ENCODE assay signal across 13 cellular contexts in the genomic region with DNA sequence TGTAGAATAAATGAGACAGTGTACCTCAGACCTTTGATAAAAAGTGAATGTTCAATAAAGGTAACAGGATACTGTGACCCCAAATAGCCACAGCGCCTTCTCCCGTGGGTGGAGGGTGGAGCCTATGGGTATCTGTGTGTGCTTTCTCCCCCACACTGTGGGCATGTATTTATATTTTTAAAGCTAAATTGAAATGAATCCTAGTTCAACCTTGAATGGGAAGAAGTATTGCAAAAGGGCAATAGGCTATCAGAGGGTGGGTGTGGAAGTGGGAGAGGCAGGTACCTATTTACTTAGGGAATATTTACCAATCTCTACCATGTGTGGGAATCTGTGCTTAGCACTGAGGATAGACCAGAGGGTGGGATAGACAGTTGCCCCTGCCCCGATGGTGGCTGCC.
DNase-seq lines count a peak whose midpoint lies in the region; TF ChIP-seq lines count a peak whose summit lies in the region.
"Had no signal": no experiment of that assay in that cellular context is flagged by ENCODE, and none has a peak within 500 bp of the region (broad histone marks: within the 10 kb centered on the region; RNA-seq: fewer than 3 reads in every experiment).

No MANE protein-coding gene starts in this region.

- peak in 1 of 2 donors; percentile 48 for TF ChIP-seq RAD21 in liver (IDR thresholded peaks at IDR 0.05)

- H3K9me3 ChIP-seq in liver (ENCODE audit: control insufficient read depth in 4 of 4, low read length in 3 of 4), result no peaks in the 10 kb centered on the region

- peaks cover 7% of the 10 kb centered on the region for H3K9me3 Mint-ChIP-seq in activated T-cell treated with anti-CD3 and anti-CD28 coated beads, Interleukin-2, amount 50 U/mL, for 24 hours
- no peaks in the 10 kb centered on the region for H3K9me3 Mint-ChIP-seq in activated T-helper 2 cell treated with anti-CD3 and anti-CD28 coated beads, Interferon-gamma antibody, Interleukin-2, Interleukin-4, amounts not matched to agents 10 μg/mL and 5 μg/mL and 100 μg/mL, durations not matched to agents 14 hours and 24 hours and 36 hours
- H3K9me3 Mint-ChIP-seq in stimulated activated naive CD8-positive, alpha-beta T cell treated with anti-CD3 and anti-CD28 coated beads, Interleukin-15, Interleukin-2, amounts not matched to agents 100 ng/mL and 50 ng/mL, for 24 hours, result peaks cover 3% of the 10 kb centered on the region
- H3K9me3 Mint-ChIP-seq in osteocyte (ENCODE audit: unreplicated experiment), result peaks cover 5% of the 10 kb centered on the region

- peaks cover 86% of the 10 kb centered on the region for H3K4me1 Mint-ChIP-seq in activated T-cell treated with anti-CD3 and anti-CD28 coated beads, Interleukin-2, amount 50 U/mL, for 24 hours (ENCODE audit: low read depth)
- H3K4me1 Mint-ChIP-seq in activated T-helper 2 cell treated with anti-CD3 and anti-CD28 coated beads, Interferon-gamma antibody, Interleukin-2, Interleukin-4, amounts not matched to agents 10 μg/mL and 5 μg/mL and 100 μg/mL, durations not matched to agents 14 hours and 24 hours and 36 hours (ENCODE audit: low read depth), result peaks cover 64% of the 10 kb centered on the region
- peaks cover 79% of the 10 kb centered on the region for H3K4me1 Mint-ChIP-seq in stimulated activated naive CD8-positive, alpha-beta T cell treated with anti-CD3 and anti-CD28 coated beads, Interleukin-15, Interleukin-2, amounts not matched to agents 100 ng/mL and 50 ng/mL, for 24 hours (ENCODE audit: low read depth)
- H3K4me1 Mint-ChIP-seq in osteocyte (ENCODE audit: unreplicated experiment), result peaks cover 17% of the 10 kb centered on the region

- TF ChIP-seq CTCF in liver (IDR thresholded peaks at IDR 0.05; ENCODE audit: low read depth, low read length, missing input control) (no peak), osteocyte (IDR thresholded peaks at IDR 0.05) (no peak)

- intact Hi-C loops in activated T-helper 2 cell treated with anti-CD3 and anti-CD28 coated beads, Interferon-gamma antibody, Interleukin-2, Interleukin-4, amounts not matched to agents 10 μg/mL and 5 μg/mL and 100 μg/mL, durations not matched to agents 14 hours and 24 hours and 36 hours (cut with micrococcal nuclease), result loop anchor here (5.0 to 10.0 kb wide), 3 partner anchors 129 to 977 kb away; no protein-coding TSS in a partner anchor

- H3K27me3 Mint-ChIP-seq in activated T-cell treated with anti-CD3 and anti-CD28 coated beads, Interleukin-2, amount 50 U/mL, for 24 hours, result no peaks in the 10 kb centered on the region
- H3K27me3 Mint-ChIP-seq in activated T-helper 2 cell treated with anti-CD3 and anti-CD28 coated beads, Interferon-gamma antibody, Interleukin-2, Interleukin-4, amounts not matched to agents 10 μg/mL and 5 μg/mL and 100 μg/mL, durations not matched to agents 14 hours and 24 hours and 36 hours (ENCODE audit: low read depth), result no peaks in the 10 kb centered on the region
- H3K27me3 Mint-ChIP-seq in stimulated activated naive CD8-positive, alpha-beta T cell treated with anti-CD3 and anti-CD28 coated beads, Interleukin-15, Interleukin-2, amounts not matched to agents 100 ng/mL and 50 ng/mL, for 24 hours, result no peaks in the 10 kb centered on the region
- H3K27me3 Mint-ChIP-seq in osteocyte (ENCODE audit: unreplicated experiment), result no peaks in the 10 kb centered on the region

- H3K4me3 Mint-ChIP-seq in activated T-cell treated with anti-CD3 and anti-CD28 coated beads, Interleukin-2, amount 50 U/mL, for 24 hours, result peak overlapping the region; percentile 5
- no peak overlapping the region for H3K4me3 Mint-ChIP-seq in activated T-helper 2 cell treated with anti-CD3 and anti-CD28 coated beads, Interferon-gamma antibody, Interleukin-2, Interleukin-4, amounts not matched to agents 10 μg/mL and 5 μg/mL and 100 μg/mL, durations not matched to agents 14 hours and 24 hours and 36 hours (ENCODE audit: low read depth)
- peak overlapping the region; percentile 23 for H3K4me3 Mint-ChIP-seq in stimulated activated naive CD8-positive, alpha-beta T cell treated with anti-CD3 and anti-CD28 coated beads, Interleukin-15, Interleukin-2, amounts not matched to agents 100 ng/mL and 50 ng/mL, for 24 hours
- no peak overlapping the region for H3K4me3 Mint-ChIP-seq in osteocyte (ENCODE audit: unreplicated experiment)

- H3K27ac ChIP-seq in liver (ENCODE audit: low read depth in 1 of 2, low read length in 2 of 2), result peak overlapping the region; percentile 44 to 58
- H3K27ac ChIP-seq: parathyroid adenoma had no signal

- no peak for DNase-seq in activated T-cell treated with anti-CD3 and anti-CD28 coated beads, Interleukin-2, amount 50 U/mL, for 24 hours
- DNase-seq in activated T-cell treated with anti-CD3 and anti-CD28 coated beads for 4 hours, result no peak
- no peak for DNase-seq in activated T-helper 2 cell treated with anti-CD3 and anti-CD28 coated beads, Interferon-gamma antibody, Interleukin-2, Interleukin-4, amounts not matched to agents 10 μg/mL and 5 μg/mL and 100 μg/mL, durations not matched to agents 14 hours and 24 hours and 36 hours (ENCODE audit: low spot score)
- DNase-seq in DMS 273 (lab: John Stamatoyannopoulos, UW; ENCODE audit: unreplicated experiment), result no peak
- no peak for DNase-seq in NCI-H2029 treated with DMSO at 0.1 percent for 48 hours (lab: John Stamatoyannopoulos, UW)
- DNase-seq in osteocyte (ENCODE audit: extremely low spot score, unreplicated experiment), result no peak
- DNase-seq: ACHN, NCI-H1436 treated with DMSO at 0.1 percent for 48 hours, NCI-H446, SIG-M5 had no signal

- H3K9ac ChIP-seq in liver (ENCODE audit: low read depth in 1 of 2, low read length in 2 of 2), result no peak overlapping the region
- H3K9ac ChIP-seq: parathyroid adenoma had no signal

- no peaks in the 10 kb centered on the region for H3K36me3 ChIP-seq in liver (ENCODE audit: control insufficient read depth in 4 of 4, insufficient read depth in 3 of 4, low read depth in 1 of 4, low read length in 3 of 4)

- peaks cover 12% of the 10 kb centered on the region for H3K36me3 Mint-ChIP-seq in activated T-cell treated with anti-CD3 and anti-CD28 coated beads, Interleukin-2, amount 50 U/mL, for 24 hours (ENCODE audit: low read depth)
- peaks cover 11% of the 10 kb centered on the region for H3K36me3 Mint-ChIP-seq in activated T-helper 2 cell treated with anti-CD3 and anti-CD28 coated beads, Interferon-gamma antibody, Interleukin-2, Interleukin-4, amounts not matched to agents 10 μg/mL and 5 μg/mL and 100 μg/mL, durations not matched to agents 14 hours and 24 hours and 36 hours (ENCODE audit: low read depth)
- H3K36me3 Mint-ChIP-seq in stimulated activated naive CD8-positive, alpha-beta T cell treated with anti-CD3 and anti-CD28 coated beads, Interleukin-15, Interleukin-2, amounts not matched to agents 100 ng/mL and 50 ng/mL, for 24 hours (ENCODE audit: low read depth), result peaks cover 12% of the 10 kb centered on the region
- peaks cover 4% of the 10 kb centered on the region for H3K36me3 Mint-ChIP-seq in osteocyte (ENCODE audit: unreplicated experiment)

- no peaks in the 10 kb centered on the region for H3K27me3 ChIP-seq in liver (ENCODE audit: control insufficient read depth in 4 of 4, insufficient read depth in 4 of 4, low read length in 3 of 4)

- WGBS in liver, result 31% methylated on average over 3 of the region's 3 CpGs

- H3K4me3 ChIP-seq in liver (ENCODE audit: low read depth in 1 of 3, low read length in 3 of 3), result no peak overlapping the region

- H3K27ac Mint-ChIP-seq in activated T-cell treated with anti-CD3 and anti-CD28 coated beads, Interleukin-2, amount 50 U/mL, for 24 hours, result peak overlapping the region; percentile 95
- H3K27ac Mint-ChIP-seq in activated T-helper 2 cell treated with anti-CD3 and anti-CD28 coated beads, Interferon-gamma antibody, Interleukin-2, Interleukin-4, amounts not matched to agents 10 μg/mL and 5 μg/mL and 100 μg/mL, durations not matched to agents 14 hours and 24 hours and 36 hours, result peak overlapping the region; percentile 89
- peak overlapping the region; percentile 95 for H3K27ac Mint-ChIP-seq in stimulated activated naive CD8-positive, alpha-beta T cell treated with anti-CD3 and anti-CD28 coated beads, Interleukin-15, Interleukin-2, amounts not matched to agents 100 ng/mL and 50 ng/mL, for 24 hours
- H3K27ac Mint-ChIP-seq in osteocyte (ENCODE audit: unreplicated experiment), result no peak overlapping the region

- H3K4me1 ChIP-seq in liver (ENCODE audit: control insufficient read depth in 4 of 4, insufficient read depth in 4 of 4, low read length in 3 of 4), result peaks cover 0 to 18% (median 9%) of the 10 kb centered on the region in 4 donors
- H3K4me1 ChIP-seq: parathyroid adenoma had no signal

TF ChIP-seq in liver, 16 proteins besides CTCF, POLR2A, EP300 and RAD21 (continues in another document):
- TF ChIP-seq TAF1 (conservative IDR thresholded peaks at IDR 0.05), result no peak
- peak; percentile 94 for TF ChIP-seq FOXA2 (IDR thresholded peaks at IDR 0.05)
- TF ChIP-seq HNF4A (conservative IDR thresholded peaks at IDR 0.05), result peak; percentile 27 to 69
- TF ChIP-seq RXRA (IDR thresholded peaks at IDR 0.05), result peak; percentile 33 to 91
- TF ChIP-seq ATF3 (IDR thresholded peaks at IDR 0.05), result no peak
- TF ChIP-seq MAX (IDR thresholded peaks at IDR 0.05), result peak; percentile 66
- TF ChIP-seq FOXA1 (IDR thresholded peaks at IDR 0.05), result peak; percentile 93
- TF ChIP-seq, protein P1, sequence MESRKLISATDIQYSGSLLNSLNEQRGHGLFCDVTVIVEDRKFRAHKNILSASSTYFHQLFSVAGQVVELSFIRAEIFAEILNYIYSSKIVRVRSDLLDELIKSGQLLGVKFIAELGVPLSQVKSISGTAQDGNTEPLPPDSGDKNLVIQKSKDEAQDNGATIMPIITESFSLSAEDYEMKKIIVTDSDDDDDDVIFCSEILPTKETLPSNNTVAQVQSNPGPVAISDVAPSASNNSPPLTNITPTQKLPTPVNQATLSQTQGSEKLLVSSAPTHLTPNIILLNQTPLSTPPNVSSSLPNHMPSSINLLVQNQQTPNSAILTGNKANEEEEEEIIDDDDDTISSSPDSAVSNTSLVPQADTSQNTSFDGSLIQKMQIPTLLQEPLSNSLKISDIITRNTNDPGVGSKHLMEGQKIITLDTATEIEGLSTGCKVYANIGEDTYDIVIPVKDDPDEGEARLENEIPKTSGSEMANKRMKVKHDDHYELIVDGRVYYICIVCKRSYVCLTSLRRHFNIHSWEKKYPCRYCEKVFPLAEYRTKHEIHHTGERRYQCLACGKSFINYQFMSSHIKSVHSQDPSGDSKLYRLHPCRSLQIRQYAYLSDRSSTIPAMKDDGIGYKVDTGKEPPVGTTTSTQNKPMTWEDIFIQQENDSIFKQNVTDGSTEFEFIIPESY (IDR thresholded peaks at IDR 0.05), result peak; percentile 78

Comparison
In these comparisons a context has a peak if more than half of its experiments do, and no peak if none do; other contexts are left out.
1. H3K4me3 Mint-ChIP-seq: peak in activated T-cell treated with anti-CD3 and anti-CD28 coated beads, Interleukin-2, amount 50 U/mL, for 24 hours (single experiment) and stimulated activated naive CD8-positive, alpha-beta T cell treated with anti-CD3 and anti-CD28 coated beads, Interleukin-15, Interleukin-2, amounts not matched to agents 100 ng/mL and 50 ng/mL, for 24 hours (single experiment); none in activated T-helper 2 cell treated with anti-CD3 and anti-CD28 coated beads, Interferon-gamma antibody, Interleukin-2, Interleukin-4, amounts not matched to agents 10 μg/mL and 5 μg/mL and 100 μg/mL, durations not matched to agents 14 hours and 24 hours and 36 hours (single experiment) and osteocyte (single experiment).